ENCODE assay signal across 38 cellular contexts in the genomic region with DNA sequence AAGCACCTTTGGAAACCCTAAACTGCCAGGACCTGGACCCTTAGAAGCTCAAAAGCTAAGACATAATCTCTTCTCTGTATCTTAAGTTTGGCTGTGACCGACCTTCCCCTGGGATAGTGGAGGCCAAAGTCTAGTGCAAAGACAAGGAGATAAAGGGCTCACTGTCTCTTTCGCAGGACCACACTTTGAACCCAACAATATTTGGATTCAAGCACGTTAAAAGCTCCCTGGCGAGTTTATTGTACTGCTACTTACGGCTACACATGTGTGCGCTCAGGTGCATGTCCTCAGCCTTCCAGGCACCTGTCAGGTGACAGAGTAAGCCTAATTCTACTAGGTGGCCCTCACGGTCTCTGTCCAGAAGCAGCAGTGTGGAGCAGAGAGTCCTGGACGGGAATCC. TPM values are rescaled to one million over a fixed set of nuclear protein-coding genes. Genes with fewer than 3 reads are reported as not detected.
"Had no signal": no experiment of that assay in that cellular context is flagged by ENCODE, and none has a peak within 500 bp of the region (broad histone marks: within the 10 kb centered on the region; RNA-seq: fewer than 3 reads in every experiment).

No MANE protein-coding gene starts in this region.

- H3K9ac ChIP-seq: KMS-11 had no signal

- H3K4me2 ChIP-seq: KMS-11 had no signal

- H3K27me3 ChIP-seq: MG63 had no signal

- H3K9me3 ChIP-seq: MG63 had no signal

- H3K4me3 ChIP-seq: MG63 had no signal

- H3K36me3 ChIP-seq: MG63 had no signal

- H3K27ac ChIP-seq: KMS-11 had no signal

- DNase-seq: Karpas-422, Kasumi-1, MG63, MM.1S, MV-4-11, NCI-H1048, NCI-H1092, NCI-H1092 treated with DMSO at 0.1 percent for 48 hours, NCI-H1105, NCI-H1105 treated with DMSO at 0.1 percent for 48 hours, NCI-H1417, NCI-H1417 treated with DMSO at 0.1 percent for 48 hours, NCI-H1436, NCI-H1436 treated with DMSO at 0.1 percent for 48 hours, NCI-H146, NCI-H1694, NCI-H1694 treated with DMSO at 0.1 percent for 48 hours, NCI-H187, NCI-H187 treated with DMSO at 0.1 percent for 48 hours, NCI-H1930, NCI-H2029, NCI-H2029 treated with DMSO at 0.1 percent for 48 hours, NCI-H2081, NCI-H2081 treated with DMSO at 0.1 percent for 48 hours, NCI-H2107, NCI-H2171, NCI-H2171 treated with DMSO at 0.1 percent for 48 hours, NCI-H2227 treated with DMSO at 0.1 percent for 48 hours, NCI-H226, NCI-H345, NCI-H446, NCI-H446 treated with DMSO at 0.1 percent for 48 hours, NCI-H510A had no signal

RNA-seq across cellular contexts. Expression of a gene that starts 55.9 kb away (rescaled TPM):
- total RNA-seq: LHCN-M2, M059J, MCF 10A, NCI-H460 had no signal
